In genomic region chr16:67674851-67675578, GRCh38 we compare ENCODE assay signal across 13 cellular contexts. TPM values are rescaled to one million over a fixed set of nuclear protein-coding genes. Genes with fewer than 3 reads are reported as not detected.
DNase-seq lines count a peak whose midpoint lies in the region; ATAC-seq, FAIRE-seq and TF ChIP-seq lines count a peak whose summit lies in the region.
"Had no signal": no experiment of that assay in that cellular context is flagged by ENCODE, and none has a peak within 500 bp of the region (broad histone marks: within the 10 kb centered on the region; RNA-seq: fewer than 3 reads in every experiment).

No MANE protein-coding gene starts in this region.

- H2BK15ac ChIP-seq in H1 (ENCODE audit: low read length) (no peak overlapping the region), mesendoderm (replicated peaks; ENCODE audit: low read depth) (no peak overlapping the region)

- 96% methylated on average over 28 of the region's 28 CpGs; no CpG with 5 or more reads in 1 of the 2 experiments for WGBS in H1 (ENCODE audit: extremely low coverage in 1 of 2, insufficient coverage in 1 of 2, insufficient read length in 1 of 2, insufficient replicate concordance in 2 of 2, low coverage in 1 of 2, low lambda C conversion rate in 2 of 2, missing lambda C conversion rate in 1 of 2), 2 experiments
- WGBS in mesendoderm (ENCODE audit: extremely low coverage, insufficient coverage, low lambda C conversion rate) = no CpG with 5 or more reads among the region's 28 CpGs

- H3K36me3 ChIP-seq in A673 (ENCODE audit: insufficient read depth, low read length, poor library complexity, severe bottlenecking) = no peaks in the 10 kb centered on the region
- H3K36me3 ChIP-seq in H1 (ENCODE audit: control insufficient read depth in 2 of 4, insufficient read depth in 4 of 4, low read length in 3 of 4) = 0 out of 8 replicates have a peak, but pooled peaks cover 0 to 3% (median 0%) of the 10 kb centered on the region in 4 experiments
- no peaks in the 10 kb centered on the region for H3K36me3 ChIP-seq in mesendoderm (ENCODE audit: control insufficient read depth, insufficient read depth, low read length)

- POLR2A ChIA-PET in A673 (lab: Charles Lee; ENCODE audit: low non-redundant PET) (no interaction called here), H1 (lab: Charles Lee; ENCODE audit: partially characterized antibody) (interaction anchor here (0.8 to 0.9 kb wide), 2 partner anchors 144 to 165 kb away, joined by 3 to 4 read pairs; no protein-coding TSS in a partner anchor)

- H3K27ac ChIP-seq in A673 (ENCODE audit: low read depth, low read length, poor library complexity, severe bottlenecking) (peak overlapping the region; percentile 77), H1 (ENCODE audit: low read depth, low read length) (no peak overlapping the region), mesendoderm (ENCODE audit: low read depth, low read length) (no peak overlapping the region)
- H3K27ac ChIP-seq: KMS-11 had no signal

- H3K4me1 Mint-ChIP-seq in osteocyte (ENCODE audit: unreplicated experiment) = peaks cover 20% of the 10 kb centered on the region

- H3K23ac ChIP-seq in H1 (ENCODE audit: insufficient read length) = no peak overlapping the region
- no peak overlapping the region for H3K23ac ChIP-seq in mesendoderm (ENCODE audit: low read length)

- no peak overlapping the region for H2AK5ac ChIP-seq in H1 (ENCODE audit: low read depth, low read length)
- no peak overlapping the region for H2AK5ac ChIP-seq in mesendoderm (ENCODE audit: low read length)

- H3K14ac ChIP-seq in H1 (ENCODE audit: insufficient read length) = no peak overlapping the region

- no peak overlapping the region for H3K4me2 ChIP-seq in H1 (ENCODE audit: insufficient read depth in 1 of 2, low read depth in 2 of 2, low read length in 2 of 2)
- no peak overlapping the region for H3K4me2 ChIP-seq in mesendoderm (ENCODE audit: low read length)
- H3K4me2 ChIP-seq: KMS-11 had no signal

- no peak for TF ChIP-seq EP300 in H1 (IDR thresholded peaks at IDR 0.05; ENCODE audit: borderline replicate concordance in 1 of 2, low read depth in 2 of 2, low read length in 2 of 2)

- H3K27me3 ChIP-seq in A673 (replicated peaks; ENCODE audit: insufficient read depth, low read depth, low read length, poor library complexity) = no peaks in the 10 kb centered on the region
- no peaks in the 10 kb centered on the region for H3K27me3 ChIP-seq in H1 (replicated peaks in 1 of 4; ENCODE audit: control insufficient read depth in 3 of 4, extremely low read depth in 1 of 4, insufficient read depth in 3 of 4, low read length in 3 of 4)
- H3K27me3 ChIP-seq in mesendoderm (ENCODE audit: insufficient read depth, low read length, poor library complexity) = no peaks in the 10 kb centered on the region

- BruUV-seq in A673 (replicated peaks; lab: Mats Ljungman, UMichigan) = no TSS peak

- H3K4me3 ChIP-seq in A673 (ENCODE audit: low read depth, low read length, poor library complexity, severe bottlenecking) (no peak overlapping the region), H1 (ENCODE audit: extremely low read depth in 1 of 4, insufficient read depth in 2 of 4, low read depth in 3 of 4, low read length in 4 of 4) (no peak overlapping the region), mesendoderm (ENCODE audit: low read length) (no peak overlapping the region)

- H4K8ac ChIP-seq in H1 (ENCODE audit: extremely low read depth, insufficient read depth, low read length) (peak overlapping the region; percentile 0; the same call in 1 of the 2 replicates), mesendoderm (ENCODE audit: low read depth, low read length) (no peak overlapping the region)

- no peaks in the 10 kb centered on the region for H3K23me2 ChIP-seq in H1 (ENCODE audit: low read depth, low read length)

- H3K36me3 Mint-ChIP-seq in osteocyte (ENCODE audit: unreplicated experiment) = no peaks in the 10 kb centered on the region

- DNase-seq in A673 (ENCODE audit: low spot score) = no peak
- DNase-seq in H54 (ENCODE audit: insufficient read length, low spot score) = peak; percentile 26
- no peak for DNase-seq in H1 (ENCODE audit: low read depth in 1 of 2, low spot score in 2 of 2)
- DNase-seq in osteocyte (ENCODE audit: extremely low spot score, unreplicated experiment) = no peak
- DNase-seq in mesendoderm = no peak
- DNase-seq in stimulated activated CD8-positive, alpha-beta memory T cell treated with anti-CD3 and anti-CD28 coated beads, Interleukin-4, amount 100 ng/mL, for 48 hours = no peak
- DNase-seq in nucleus accumbens (lab: John Stamatoyannopoulos, UW) = no peak
- DNase-seq: activated CD4-positive, alpha-beta T cell treated with anti-CD3 and anti-CD28 coated beads for 48 hours; NCI-H2029 treated with DMSO at 0.1 percent for 48 hours; T-helper 1 cell had no signal

- no peak for FAIRE-seq in H54 (lab: Jason Lieb, UNC)
- FAIRE-seq in H1 (lab: Jason Lieb, UNC) = no peak

- H2BK5ac ChIP-seq in H1 (ENCODE audit: low read depth, low read length) (peak overlapping the region; percentile 24; the same call in 1 of the 2 replicates), mesendoderm (ENCODE audit: low read length) (no peak overlapping the region)

- intact Hi-C loops in A673 (cut with micrococcal nuclease; ENCODE audit: unreplicated experiment) = loop anchor here (5.0 kb wide), 1 partner anchor 132 kb away; the partner anchor contains the start of genes RANBP10 and TSNAXIP1

- H3K9me3 Mint-ChIP-seq in osteocyte (ENCODE audit: unreplicated experiment) = no peaks in the 10 kb centered on the region
- H3K9me3 Mint-ChIP-seq: activated T-helper 1 cell treated with anti-CD3 and anti-CD28 coated beads, Interleukin-12 subunit alpha, Interleukin-12 subunit beta, Interleukin-2, Interleukin-4 antibody, amounts not matched to agents 30 ng/mL and 10 ng/mL and 1 ng/mL, durations not matched to agents 14 hours and 24 hours and 36 hours had no signal

- CTCF ChIA-PET in A673 (lab: Charles Lee) (interaction anchor here (0.5 kb wide), 1 partner anchor 142 kb away, joined by 3 read pairs; no protein-coding TSS in a partner anchor), H1 (lab: Charles Lee; ENCODE audit: partially characterized antibody) (interaction anchor here (0.6 to 5.5 kb wide), 9 partner anchors 9 to 541 kb away, joined by 3 to 46 read pairs (median 15); partner anchors contain the start of gene NUTF2)

- H4K20me1 ChIP-seq in H1 (replicated peaks in 1 of 2; ENCODE audit: control insufficient read depth in 1 of 2, insufficient read depth in 2 of 2, low read length in 2 of 2) = peaks cover 0 to 10% of the 10 kb centered on the region in 2 experiments

- H3K79me2 ChIP-seq in H1 (ENCODE audit: control insufficient read depth in 1 of 2, insufficient read depth in 2 of 2, low read length in 2 of 2) (no peaks in the 10 kb centered on the region), mesendoderm (ENCODE audit: control insufficient read depth, insufficient read depth, low read length) (no peaks in the 10 kb centered on the region)

- H3K4ac ChIP-seq in H1 (replicated peaks; ENCODE audit: insufficient read length, low read depth, low read length) (no peak overlapping the region), mesendoderm (ENCODE audit: low read depth, low read length) (no peak overlapping the region)

- H2BK12ac ChIP-seq in H1 (ENCODE audit: low read depth, low read length) = no peak overlapping the region

- H3K18ac ChIP-seq in H1 (ENCODE audit: extremely low read depth, low read length) (no peak overlapping the region), mesendoderm (ENCODE audit: low read length) (no peak overlapping the region)

- H3K9ac ChIP-seq in H1 (replicated peaks in 1 of 4; ENCODE audit: extremely low read depth in 1 of 4, low read depth in 3 of 4, low read length in 3 of 4) = no peak overlapping the region
- no peak overlapping the region for H3K9ac ChIP-seq in mesendoderm (ENCODE audit: low read length)
- H3K9ac ChIP-seq: KMS-11 had no signal

- no peaks in the 10 kb centered on the region for H3K27me3 Mint-ChIP-seq in osteocyte (ENCODE audit: unreplicated experiment)

- H3K56ac ChIP-seq in H1 (replicated peaks; ENCODE audit: insufficient read length, low read depth, low read length) (no peak overlapping the region), mesendoderm (ENCODE audit: low read length) (no peak overlapping the region)

- H3K9me3 ChIP-seq in A673 (ENCODE audit: low read depth, low read length, poor library complexity, severe bottlenecking) (no peaks in the 10 kb centered on the region), H1 (ENCODE audit: insufficient read depth in 2 of 2, low read depth in 1 of 2, low read length in 1 of 2) (no peaks in the 10 kb centered on the region)

- H2AFZ ChIP-seq in H1 (ENCODE audit: low read length) = no peak overlapping the region

- no peak overlapping the region for H4K5ac ChIP-seq in H1 (ENCODE audit: insufficient read length, low read depth, low read length)
- H4K5ac ChIP-seq in mesendoderm (ENCODE audit: low read length) = no peak overlapping the region

- TF ChIP-seq POLR2A in H54 (IDR thresholded peaks at IDR 0.05; ENCODE audit: low read depth, low read length) (no peak), H1 (IDR thresholded peaks at IDR 0.05; ENCODE audit: control extremely low read depth in 1 of 2, low read depth in 2 of 2, low read length in 2 of 2) (no peak)

- no peak overlapping the region for H2BK120ac ChIP-seq in H1 (replicated peaks; ENCODE audit: low read depth, low read length)
- no peak overlapping the region for H2BK120ac ChIP-seq in mesendoderm (ENCODE audit: low read depth, low read length)

- H3K4me1 ChIP-seq in A673 (ENCODE audit: insufficient read depth, low read length, poor library complexity, severe bottlenecking) (peaks cover 19% of the 10 kb centered on the region), H1 (replicated peaks in 1 of 4; ENCODE audit: control insufficient read depth in 3 of 4, insufficient read depth in 4 of 4, low read length in 3 of 4) (peaks cover 0 to 3% (median 0%) of the 10 kb centered on the region in 4 experiments; a peak in 1 of 7 replicates), mesendoderm (ENCODE audit: control insufficient read depth, low read depth, low read length) (no peaks in the 10 kb centered on the region)

- TF ChIP-seq RAD21 in H1 (IDR thresholded peaks at IDR 0.05 in 1 of 2, conservative IDR thresholded peaks at IDR 0.05 in 1 of 2; ENCODE audit: low read depth in 2 of 2, low read length in 2 of 2) = no peak

- no peak for ATAC-seq in HG02973 (IDR thresholded peaks at IDR 0.05; ENCODE audit: unreplicated experiment)

- no peak overlapping the region for H4K91ac ChIP-seq in H1 (replicated peaks; ENCODE audit: insufficient read length, low read length)

- H3K27ac Mint-ChIP-seq in osteocyte (ENCODE audit: unreplicated experiment) = peak overlapping the region; percentile 78

- TF ChIP-seq CTCF in A673 (conservative IDR thresholded peaks at IDR 0.05; ENCODE audit: low read depth, low read length) (no peak), H1 (IDR thresholded peaks at IDR 0.05; ENCODE audit: control extremely low read depth in 1 of 3, insufficient read depth in 1 of 3, low read depth in 1 of 3, low read length in 3 of 3) (no peak), osteocyte (IDR thresholded peaks at IDR 0.05) (no peak)

- no peak overlapping the region for H3K4me3 Mint-ChIP-seq in osteocyte (ENCODE audit: unreplicated experiment)
- H3K4me3 Mint-ChIP-seq: activated T-helper 1 cell treated with anti-CD3 and anti-CD28 coated beads, Interleukin-12 subunit alpha, Interleukin-12 subunit beta, Interleukin-2, Interleukin-4 antibody, amounts not matched to agents 30 ng/mL and 10 ng/mL and 1 ng/mL, durations not matched to agents 14 hours and 24 hours and 36 hours had no signal

- H3K79me1 ChIP-seq in H1 (ENCODE audit: low read depth, low read length) = no peaks in the 10 kb centered on the region; the same call in none of the 2 replicates
- no peaks in the 10 kb centered on the region for H3K79me1 ChIP-seq in mesendoderm (ENCODE audit: low read length)

- H2BK20ac ChIP-seq in H1 (ENCODE audit: low read length) = no peak overlapping the region

RNA-seq across cellular contexts. Expression of gene C16orf86, which starts 8.4 kb away (rescaled TPM):
- total RNA-seq in A673 (2021) = not detected in 2 replicates
- 2.0 and 2.3 TPM in 2 replicates for total RNA-seq in H1 (2021; fragmentation: NEBNext Ultra II Directional; extraction: Animal tissue kit (Norgen Biotek cat#: 25700))
- polyA plus RNA-seq in H1 (2011; rRNA removed) = 1.4 and 2.4 TPM in 2 replicates
- 3.3 TPM for polyA plus RNA-seq in H1 (2011; cell fraction: cytosol; rRNA removed)
- 4.8 TPM for polyA plus RNA-seq in H1 (2011; cell fraction: nucleus; rRNA removed)
- polyA plus RNA-seq in H1 (2012, experiment 1 of 2) = 1.3 to 2.3 TPM (median 1.7 TPM) in 4 replicates
- polyA plus RNA-seq in H1 (2012, experiment 2 of 2) = 2.9 TPM
- polyA plus RNA-seq in H1 (2013, experiment 1 of 2) = 1.8 TPM
- 1.6 TPM for polyA plus RNA-seq in H1 (2013, experiment 2 of 2)
- 0.20 and 0.47 TPM in 2 replicates for polyA minus RNA-seq in H1 (2011; rRNA and poly(A)+ RNA removed)
- 2.2 TPM for polyA minus RNA-seq in H1 (2011; cell fraction: cytosol; rRNA and poly(A)+ RNA removed)
- 0.80 TPM for polyA minus RNA-seq in H1 (2011; cell fraction: nucleus; rRNA and poly(A)+ RNA removed)
- total RNA-seq in osteocyte = 2.1 and 2.8 TPM in 2 replicates
- polyA plus RNA-seq in mesendoderm (2013, experiment 1 of 2) = 0.49 TPM
- polyA plus RNA-seq in mesendoderm (2013, experiment 2 of 2) = 0.29 TPM

RNA-seq across cellular contexts. Expression of gene ENKD1, which starts 8.5 kb away (rescaled TPM):
- total RNA-seq in A673 (2021) (8.5 and 11.2 TPM in 2 replicates), osteocyte (10.9 and 11.7 TPM in 2 replicates)
- total RNA-seq in H1 (2021; fragmentation: NEBNext Ultra II Directional; extraction: Animal tissue kit (Norgen Biotek cat#: 25700)) = 9.6 and 12.9 TPM in 2 replicates
- 16.0 and 16.1 TPM in 2 replicates for polyA plus RNA-seq in H1 (2011; rRNA removed)
- 15.7 TPM for polyA plus RNA-seq in H1 (2011; cell fraction: cytosol; rRNA removed)
- 28.3 TPM for polyA plus RNA-seq in H1 (2011; cell fraction: nucleus; rRNA removed)
- 10.8 to 13.3 TPM (median 11.6 TPM) in 4 replicates for polyA plus RNA-seq in H1 (2012, experiment 1 of 2)
- 8.8 TPM for polyA plus RNA-seq in H1 (2012, experiment 2 of 2)
- 9.3 TPM for polyA plus RNA-seq in H1 (2013, experiment 1 of 2)
- 8.1 TPM for polyA plus RNA-seq in H1 (2013, experiment 2 of 2)
- polyA minus RNA-seq in H1 (2011; rRNA and poly(A)+ RNA removed) = 1.3 and 2.9 TPM in 2 replicates
- 5.9 TPM for polyA minus RNA-seq in H1 (2011; cell fraction: cytosol; rRNA and poly(A)+ RNA removed)
- polyA minus RNA-seq in H1 (2011; cell fraction: nucleus; rRNA and poly(A)+ RNA removed) = 9.0 TPM
- polyA plus RNA-seq in mesendoderm (2013, experiment 1 of 2) = 4.8 TPM
- polyA plus RNA-seq in mesendoderm (2013, experiment 2 of 2) = 5.1 TPM

RNA-seq across cellular contexts. Expression of gene PARD6A, which starts 14.3 kb away (rescaled TPM):
- 8.6 and 8.7 TPM in 2 replicates for total RNA-seq in A673 (2021)
- 14.4 and 15.1 TPM in 2 replicates for total RNA-seq in H1 (2021; fragmentation: NEBNext Ultra II Directional; extraction: Animal tissue kit (Norgen Biotek cat#: 25700))
- polyA plus RNA-seq in H1 (2011; rRNA removed) = 21.8 and 28.6 TPM in 2 replicates
- 16.3 TPM for polyA plus RNA-seq in H1 (2011; cell fraction: cytosol; rRNA removed)
- 19.6 TPM for polyA plus RNA-seq in H1 (2011; cell fraction: nucleus; rRNA removed)
- polyA plus RNA-seq in H1 (2012, experiment 1 of 2) = 7.8 to 16.8 TPM (median 12.8 TPM) in 4 replicates
- 19.7 TPM for polyA plus RNA-seq in H1 (2012, experiment 2 of 2)
- 11.5 TPM for polyA plus RNA-seq in H1 (2013, experiment 1 of 2)
- polyA plus RNA-seq in H1 (2013, experiment 2 of 2) = 11.4 TPM
- 5.2 and 6.0 TPM in 2 replicates for polyA minus RNA-seq in H1 (2011; rRNA and poly(A)+ RNA removed)
- polyA minus RNA-seq in H1 (2011; cell fraction: cytosol; rRNA and poly(A)+ RNA removed) = 4.8 TPM
- polyA minus RNA-seq in H1 (2011; cell fraction: nucleus; rRNA and poly(A)+ RNA removed) = 5.4 TPM
- 4.1 and 4.6 TPM in 2 replicates for total RNA-seq in osteocyte
- 3.1 TPM for polyA plus RNA-seq in mesendoderm (2013, experiment 1 of 2)
- 3.3 TPM for polyA plus RNA-seq in mesendoderm (2013, experiment 2 of 2)

RNA-seq across cellular contexts. Expression of gene ACD, which starts 15.0 kb away (rescaled TPM):
- total RNA-seq in A673 (2021) = 45.8 and 48.0 TPM in 2 replicates
- 34.8 and 35.8 TPM in 2 replicates for total RNA-seq in H1 (2021; fragmentation: NEBNext Ultra II Directional; extraction: Animal tissue kit (Norgen Biotek cat#: 25700))
- 58.0 and 81.7 TPM in 2 replicates for polyA plus RNA-seq in H1 (2011; rRNA removed)
- polyA plus RNA-seq in H1 (2011; cell fraction: cytosol; rRNA removed) = 34.3 TPM
- polyA plus RNA-seq in H1 (2011; cell fraction: nucleus; rRNA removed) = 79.1 TPM
- 37.3 to 46.0 TPM (median 44.3 TPM) in 4 replicates for polyA plus RNA-seq in H1 (2012, experiment 1 of 2)
- polyA plus RNA-seq in H1 (2012, experiment 2 of 2) = 52.7 TPM
- 38.0 TPM for polyA plus RNA-seq in H1 (2013, experiment 1 of 2)
- 35.8 TPM for polyA plus RNA-seq in H1 (2013, experiment 2 of 2)
- 18.5 and 23.8 TPM in 2 replicates for polyA minus RNA-seq in H1 (2011; rRNA and poly(A)+ RNA removed)
- 28.0 TPM for polyA minus RNA-seq in H1 (2011; cell fraction: cytosol; rRNA and poly(A)+ RNA removed)
- 26.7 TPM for polyA minus RNA-seq in H1 (2011; cell fraction: nucleus; rRNA and poly(A)+ RNA removed)
- 21.3 and 23.1 TPM in 2 replicates for total RNA-seq in osteocyte
- polyA plus RNA-seq in mesendoderm (2013, experiment 1 of 2) = 30.8 TPM
- 33.8 TPM for polyA plus RNA-seq in mesendoderm (2013, experiment 2 of 2)

RNA-seq across cellular contexts. Expression of gene CARMIL2, which starts 30.1 kb away (rescaled TPM):
- total RNA-seq in A673 (2021) = 4.4 and 9.5 TPM in 2 replicates
- 34.5 and 36.7 TPM in 2 replicates for total RNA-seq in H1 (2021; fragmentation: NEBNext Ultra II Directional; extraction: Animal tissue kit (Norgen Biotek cat#: 25700))
- 15.7 and 29.8 TPM in 2 replicates for polyA plus RNA-seq in H1 (2011; rRNA removed)
- 16.3 TPM for polyA plus RNA-seq in H1 (2011; cell fraction: cytosol; rRNA removed)
- 110 TPM for polyA plus RNA-seq in H1 (2011; cell fraction: nucleus; rRNA removed)
- polyA plus RNA-seq in H1 (2012, experiment 1 of 2) = 15.1 to 29.6 TPM (median 24.7 TPM) in 4 replicates
- 20.2 TPM for polyA plus RNA-seq in H1 (2012, experiment 2 of 2)
- polyA plus RNA-seq in H1 (2013, experiment 1 of 2) = 26.1 TPM
- 23.1 TPM for polyA plus RNA-seq in H1 (2013, experiment 2 of 2)
- polyA minus RNA-seq in H1 (2011; rRNA and poly(A)+ RNA removed) = 10.4 and 13.2 TPM in 2 replicates
- 17.1 TPM for polyA minus RNA-seq in H1 (2011; cell fraction: cytosol; rRNA and poly(A)+ RNA removed)
- 35.2 TPM for polyA minus RNA-seq in H1 (2011; cell fraction: nucleus; rRNA and poly(A)+ RNA removed)
- total RNA-seq in osteocyte = 0.94 and 1.7 TPM in 2 replicates
- polyA plus RNA-seq in mesendoderm (2013, experiment 1 of 2) = 13.9 TPM
- polyA plus RNA-seq in mesendoderm (2013, experiment 2 of 2) = 13.9 TPM
